26 cellular contexts compared by ENCODE assay signal in genomic region chr15:45106002-45106790, GRCh38. TPM values are rescaled to one million over a fixed set of nuclear protein-coding genes. Genes with fewer than 3 reads are reported as not detected.
DNase-seq lines count a peak whose midpoint lies in the region; ATAC-seq and TF ChIP-seq lines count a peak whose summit lies in the region.
"Had no signal": no experiment of that assay in that cellular context is flagged by ENCODE, and none has a peak within 500 bp of the region (broad histone marks: within the 10 kb centered on the region; RNA-seq: fewer than 3 reads in every experiment).

No MANE protein-coding gene starts in this region.

- H3K36me3 ChIP-seq in sigmoid colon (no peaks in the 10 kb centered on the region), lower lobe of right lung (no peaks in the 10 kb centered on the region)
- H3K36me3 ChIP-seq: Peyer's patch, SJSA1 had no signal

- TF ChIP-seq EP300 in sigmoid colon (IDR thresholded peaks at IDR 0.05): no peak

- H3K27ac ChIP-seq in sigmoid colon (no peak overlapping the region), lower lobe of right lung (no peak overlapping the region)
- H3K27ac ChIP-seq: C4-2B, GM23248, Peyer's patch, SJSA1 had no signal

- 83 to 84% methylated on average over 15 of the region's 15 CpGs for WGBS in sigmoid colon, 2 donors

- peak; percentile 47 for DNase-seq in activated effector memory CD4-positive, alpha-beta T cell treated with anti-CD3 and anti-CD28 coated beads, Interleukin-2, amount 50 U/mL, for 16 hours
- DNase-seq in activated effector memory CD4-positive, alpha-beta T cell treated with Interleukin-2 at 50 U/mL for 16 hours: no peak
- DNase-seq in left kidney (ENCODE audit: low read depth, low spot score) (peak; percentile 26), sigmoid colon (peak; percentile 58), cerebellar nuclear complex (lab: John Stamatoyannopoulos, UW) (no peak), lower lobe of right lung (no peak), anterior cingulate cortex (lab: John Stamatoyannopoulos, UW) (no peak)
- DNase-seq: 8988T; Calu3; CD8-positive, alpha-beta memory T cell; DMS153; GDM1; GM23248; HCEC 1CT; KBM-7; NCI-H1092 treated with DMSO at 0.1 percent for 48 hours; NCI-H146; NCI-H2029; NCI-H2171 treated with DMSO at 0.1 percent for 48 hours; NCI-H524 treated with DMSO at 0.1 percent for 48 hours; Peyer's patch had no signal

- H3K27me3 ChIP-seq in sigmoid colon (peaks cover 0 to 22% (median 7%) of the 10 kb centered on the region in 3 donors), lower lobe of right lung (ENCODE audit: low read depth) (peaks cover 25% of the 10 kb centered on the region)
- H3K27me3 ChIP-seq: Peyer's patch, SJSA1 had no signal

- no peak for TF ChIP-seq POLR2A in sigmoid colon (IDR thresholded peaks at IDR 0.05)

- H3K4me3 ChIP-seq in sigmoid colon (no peak overlapping the region), lower lobe of right lung (no peak overlapping the region)
- H3K4me3 ChIP-seq: GM23248, Peyer's patch, SJSA1 had no signal

- H3K9me3 ChIP-seq in sigmoid colon: no peaks in the 10 kb centered on the region
- no peaks in the 10 kb centered on the region for H3K9me3 ChIP-seq in lower lobe of right lung
- H3K9me3 ChIP-seq: Peyer's patch, SJSA1 had no signal

- H3K4me1 ChIP-seq in sigmoid colon (no peaks in the 10 kb centered on the region), lower lobe of right lung (no peaks in the 10 kb centered on the region)
- H3K4me1 ChIP-seq: Peyer's patch, SJSA1 had no signal

- TF ChIP-seq CTCF in sigmoid colon (IDR thresholded peaks at IDR 0.05) (no peak), lower lobe of right lung (IDR thresholded peaks at IDR 0.05) (no peak)

- intact Hi-C loops in sigmoid colon (cut with DNase I): no loop called here
- intact Hi-C loops in lower lobe of right lung (cut with DNase I): no loop called here

- ATAC-seq in lower lobe of right lung: no peak
- ATAC-seq: Right ventricle myocardium inferior had no signal

RNA-seq across cellular contexts. Expression of gene DUOX2, which starts 7.8 kb away (rescaled TPM):
- under 1 TPM; 0.14 to 0.83 (median 0.44) TPM for total RNA-seq in sigmoid colon
- polyA plus RNA-seq in sigmoid colon: 100 to 1,000 TPM in 1 of 3 donors, under 1 TPM in 2; 0.60 to 125 (median 0.92) TPM
- 4.0 TPM for total RNA-seq in lower lobe of right lung
- total RNA-seq: CD8-positive, alpha-beta memory T cell; GM23248; SJSA1 had no signal
- polyA plus RNA-seq: CD8-positive, alpha-beta memory T cell had no signal

RNA-seq across cellular contexts. Expression of gene DUOXA2, which starts 7.9 kb away (rescaled TPM):
- under 1 TPM in 1 of 4 donors, not detected in 3; 0.28 TPM for total RNA-seq in sigmoid colon
- polyA plus RNA-seq in sigmoid colon: 100 to 1,000 TPM in 1 of 3 donors, 1 to 10 TPM in 1, not detected in 1; 1.4 to 117 TPM
- total RNA-seq in lower lobe of right lung: not detected
- total RNA-seq: Calu3; CD8-positive, alpha-beta memory T cell; GM23248; HT1080; OCI-LY7; Right ventricle myocardium inferior; SJSA1 had no signal
- polyA plus RNA-seq: CD8-positive, alpha-beta memory T cell; GM23248 had no signal

RNA-seq across cellular contexts. Expression of gene DUOXA1, which starts 23.5 kb away (rescaled TPM):
- total RNA-seq in sigmoid colon: 1 to 10 TPM in 2 of 4 donors, under 1 TPM in 2; 0.36 to 3.1 (median 1.3) TPM
- polyA plus RNA-seq in sigmoid colon: 1 to 10 TPM in 1 of 3 donors, not detected in 2; 1.7 TPM
- total RNA-seq in lower lobe of right lung: 131 TPM
- total RNA-seq: Calu3, OCI-LY7, SJSA1 had no signal

RNA-seq across cellular contexts. Expression of gene DUOX1, which starts 23.6 kb away (rescaled TPM):
- total RNA-seq in sigmoid colon (1 to 10 TPM in 1 of 4 donors, under 1 TPM in 2, not detected in 1; under 0.01 to 1.7 (median 0.27) TPM), lower lobe of right lung (317 TPM)
- polyA plus RNA-seq in sigmoid colon: 1 to 10 TPM in 1 of 3 donors, not detected in 2; 1.3 TPM
- total RNA-seq: HT1080, OCI-LY7, SJSA1 had no signal

Comparison
In these comparisons a context has a peak if more than half of its experiments do, and no peak if none do; other contexts are left out.
1. DNase-seq: peak in activated effector memory CD4-positive, alpha-beta T cell treated with anti-CD3 and anti-CD28 coated beads, Interleukin-2, amount 50 U/mL, for 16 hours (single experiment), left kidney (single experiment) and sigmoid colon (single experiment); none in activated effector memory CD4-positive, alpha-beta T cell treated with Interleukin-2 at 50 U/mL for 16 hours (single experiment), cerebellar nuclear complex (0 of 2), lower lobe of right lung (single experiment) and anterior cingulate cortex (0 of 58).
2. RNA of gene DUOXA1, which starts 23.5 kb away (total RNA-seq): 131 TPM in lower lobe of right lung (single experiment); 0.36 to 3.1 TPM in sigmoid colon; every median in the first group is over 10 times any median in the second.